8 cellular contexts compared by ENCODE assay signal in the genomic region with DNA sequence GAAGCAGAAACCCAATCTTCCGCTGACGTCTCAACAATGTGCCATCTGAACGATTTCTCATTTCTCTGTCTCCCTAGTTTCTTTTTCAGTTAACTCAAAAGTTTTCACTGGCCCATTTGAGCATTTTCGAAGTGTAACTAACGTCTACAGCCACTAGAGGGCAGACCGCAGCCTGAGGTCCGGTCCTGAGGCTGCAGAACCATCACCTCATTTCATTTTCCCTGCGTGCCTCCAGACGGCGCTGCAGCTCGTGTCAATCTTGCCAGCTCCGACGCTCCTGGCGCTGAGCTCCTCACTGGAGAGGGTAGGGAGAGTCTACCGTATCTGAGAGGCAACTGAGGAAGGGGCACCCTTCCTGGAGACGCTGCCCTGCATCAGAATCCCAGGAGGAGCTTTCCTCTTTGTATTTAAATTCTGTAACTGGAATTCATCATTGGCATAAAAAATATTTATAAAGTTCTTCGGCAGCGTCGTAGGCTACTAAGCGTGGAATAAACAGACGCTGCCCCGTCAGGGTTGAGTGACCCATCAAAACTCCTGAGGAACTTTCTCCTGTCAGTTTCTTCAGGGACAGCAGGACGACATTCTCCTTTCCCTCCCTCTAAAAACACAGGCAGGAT. TPM values are rescaled to one million over a fixed set of nuclear protein-coding genes. Genes with fewer than 3 reads are reported as not detected.
DNase-seq lines count a peak whose midpoint lies in the region; ATAC-seq and TF ChIP-seq lines count a peak whose summit lies in the region.

No MANE protein-coding gene starts in this region.

- no peak overlapping the region for H3K4me3 Mint-ChIP-seq in neural crest cell
- H3K4me3 Mint-ChIP-seq in stimulated activated naive CD8-positive, alpha-beta T cell treated with anti-CD3 and anti-CD28 coated beads, Interleukin-15, Interleukin-2, amounts not matched to agents 100 ng/mL and 50 ng/mL, for 24 hours: no peak overlapping the region

- peak in 1 of 2 donors; percentile 11 for TF ChIP-seq POLR2A in Peyer's patch (IDR thresholded peaks at IDR 0.05)

- no peak overlapping the region for H3K27ac Mint-ChIP-seq in neural crest cell (ENCODE audit: unreplicated experiment)
- H3K27ac Mint-ChIP-seq in stimulated activated naive CD8-positive, alpha-beta T cell treated with anti-CD3 and anti-CD28 coated beads, Interleukin-15, Interleukin-2, amounts not matched to agents 100 ng/mL and 50 ng/mL, for 24 hours: peak overlapping the region; percentile 4

- H3K9me3 ChIP-seq in Peyer's patch: no peaks in the 10 kb centered on the region

- DNase-seq in DMS53 treated with DMSO at 0.1 percent for 48 hours (lab: John Stamatoyannopoulos, UW; ENCODE audit: unreplicated experiment): peak; percentile 82
- peak; percentile 90 for DNase-seq in Kasumi-1 (lab: John Stamatoyannopoulos, UW)
- peak; percentile 72 to 91 (median 83) for DNase-seq in Peyer's patch
- peak; percentile 77 to 84 for DNase-seq in activated T-cell treated with anti-CD3 and anti-CD28 coated beads, Interleukin-2, amount 50 U/mL, for 48 hours
- DNase-seq in fibroblast of mammary gland (ENCODE audit: low read depth): peak; percentile 87
- DNase-seq in neural crest cell (ENCODE audit: low read depth, low spot score): peak; percentile 73

- peak; percentile 95 for ATAC-seq in GM21786 (IDR thresholded peaks at IDR 0.05; ENCODE audit: unreplicated experiment)

- H3K36me3 Mint-ChIP-seq in neural crest cell (ENCODE audit: low read depth): no peaks in the 10 kb centered on the region
- no peaks in the 10 kb centered on the region for H3K36me3 Mint-ChIP-seq in stimulated activated naive CD8-positive, alpha-beta T cell treated with anti-CD3 and anti-CD28 coated beads, Interleukin-15, Interleukin-2, amounts not matched to agents 100 ng/mL and 50 ng/mL, for 24 hours (ENCODE audit: low read depth)

- peaks cover 39% of the 10 kb centered on the region for H3K27me3 Mint-ChIP-seq in neural crest cell (ENCODE audit: low read depth)
- H3K27me3 Mint-ChIP-seq in stimulated activated naive CD8-positive, alpha-beta T cell treated with anti-CD3 and anti-CD28 coated beads, Interleukin-15, Interleukin-2, amounts not matched to agents 100 ng/mL and 50 ng/mL, for 24 hours: peaks cover 3% of the 10 kb centered on the region

- H3K4me1 ChIP-seq in Peyer's patch: peaks cover 0 to 23% (median 2%) of the 10 kb centered on the region in 4 donors

- peak overlapping the region in 1 of 4 donors; percentile 67 for H3K27ac ChIP-seq in Peyer's patch

- TF ChIP-seq CTCF in Peyer's patch (IDR thresholded peaks at IDR 0.05): peak; percentile 96 to 100 (median 100)
- peak; percentile 100 for TF ChIP-seq CTCF in fibroblast of mammary gland (conservative IDR thresholded peaks at IDR 0.05; ENCODE audit: control insufficient read depth, insufficient read depth, low read depth, low read length)
- TF ChIP-seq CTCF in neural crest cell (conservative IDR thresholded peaks at IDR 0.05): peak; percentile 99

- H3K4me3 ChIP-seq in Peyer's patch (peak overlapping the region in 2 of 4 donors; percentile 18 to 29), fibroblast of mammary gland (ENCODE audit: control insufficient read depth, low read depth, low read length) (peak overlapping the region; percentile 35)

- H3K36me3 ChIP-seq in Peyer's patch: no peaks in the 10 kb centered on the region

- H3K27me3 ChIP-seq in Peyer's patch: no peaks in the 10 kb centered on the region

- H3K9me3 Mint-ChIP-seq in neural crest cell: no peaks in the 10 kb centered on the region
- H3K9me3 Mint-ChIP-seq in stimulated activated naive CD8-positive, alpha-beta T cell treated with anti-CD3 and anti-CD28 coated beads, Interleukin-15, Interleukin-2, amounts not matched to agents 100 ng/mL and 50 ng/mL, for 24 hours: no peaks in the 10 kb centered on the region

- H3K4me1 Mint-ChIP-seq in neural crest cell: no peaks in the 10 kb centered on the region
- peaks cover 16% of the 10 kb centered on the region for H3K4me1 Mint-ChIP-seq in stimulated activated naive CD8-positive, alpha-beta T cell treated with anti-CD3 and anti-CD28 coated beads, Interleukin-15, Interleukin-2, amounts not matched to agents 100 ng/mL and 50 ng/mL, for 24 hours (ENCODE audit: low read depth)

RNA-seq across cellular contexts. Expression of gene DTNBP1, which starts 28.5 kb away (rescaled TPM):
- 10 to 100 TPM; 12.8 to 58.6 (median 26.2) TPM for total RNA-seq in Peyer's patch
- total RNA-seq in neural crest cell: 13.5 and 13.6 TPM in 2 replicates
